In genomic region chr5:73454379-73455036, GRCh38 we compare ENCODE assay signal across 8 cellular contexts. TPM values are rescaled to one million over a fixed set of nuclear protein-coding genes. Genes with fewer than 3 reads are reported as not detected.
A peak's percentile ranks its signal among the peaks of the same experiment; 100 is the strongest.
DNase-seq lines count a peak whose midpoint lies in the region; ATAC-seq, FAIRE-seq and TF ChIP-seq lines count a peak whose summit lies in the region.

No MANE protein-coding gene starts in this region.

- H3K4me3 ChIP-seq in GM06990 (replicated peaks; ENCODE audit: low read depth, low read length) (no peak overlapping the region), hepatocyte (no peak overlapping the region)

- H3K9me3 Mint-ChIP-seq in activated naive CD8-positive, alpha-beta T cell treated with anti-CD3 and anti-CD28 coated beads, Interleukin-2, amount 50 U/mL, for 24 hours: peaks cover 4% of the 10 kb centered on the region
- H3K9me3 Mint-ChIP-seq in stimulated activated naive B cell treated with anti-CD40 and anti-IgM and Interleukin-4, amounts not matched to agents 10 μg/mL and 1 μg/mL and 100 μg/mL, for 72 hours: peaks cover 1 to 13% of the 10 kb centered on the region in 2 donors

- H3K4me2 ChIP-seq in hepatocyte: no peak overlapping the region

- no peak overlapping the region for H3K27ac Mint-ChIP-seq in activated naive CD8-positive, alpha-beta T cell treated with anti-CD3 and anti-CD28 coated beads, Interleukin-2, amount 50 U/mL, for 24 hours
- H3K27ac Mint-ChIP-seq in stimulated activated naive B cell treated with anti-CD40 and anti-IgM and Interleukin-4, amounts not matched to agents 10 μg/mL and 1 μg/mL and 100 μg/mL, for 72 hours: no peak overlapping the region

- H4K20me1 ChIP-seq in hepatocyte (ENCODE audit: insufficient read depth, poor library complexity, severe bottlenecking): no peaks in the 10 kb centered on the region

- 39% methylated on average over 6 of the region's 6 CpGs for WGBS in hepatocyte (ENCODE audit: low lambda C conversion rate, missing lambda C conversion rate)

- no peak overlapping the region for H3K4me3 Mint-ChIP-seq in activated naive CD8-positive, alpha-beta T cell treated with anti-CD3 and anti-CD28 coated beads, Interleukin-2, amount 50 U/mL, for 24 hours
- no peak overlapping the region for H3K4me3 Mint-ChIP-seq in stimulated activated naive B cell treated with anti-CD40 and anti-IgM and Interleukin-4, amounts not matched to agents 10 μg/mL and 1 μg/mL and 100 μg/mL, for 72 hours

- no peaks in the 10 kb centered on the region for H3K9me2 ChIP-seq in hepatocyte (replicated peaks; ENCODE audit: insufficient read depth)

- ATAC-seq in HG03175 (IDR thresholded peaks at IDR 0.05; ENCODE audit: unreplicated experiment): peak; percentile 63
- ATAC-seq in activated naive CD8-positive, alpha-beta T cell treated with anti-CD3 and anti-CD28 coated beads, Interleukin-2, amount 50 U/mL, for 24 hours: peak; percentile 40
- ATAC-seq in stimulated activated naive B cell treated with anti-CD40 and anti-IgM and Interleukin-4, amounts not matched to agents 10 μg/mL and 1 μg/mL and 100 μg/mL, for 72 hours (replicated peaks): peak; percentile 69 to 80

- peaks cover 4% of the 10 kb centered on the region for H3K4me1 Mint-ChIP-seq in activated naive CD8-positive, alpha-beta T cell treated with anti-CD3 and anti-CD28 coated beads, Interleukin-2, amount 50 U/mL, for 24 hours
- peaks cover 3 to 9% of the 10 kb centered on the region in 2 donors for H3K4me1 Mint-ChIP-seq in stimulated activated naive B cell treated with anti-CD40 and anti-IgM and Interleukin-4, amounts not matched to agents 10 μg/mL and 1 μg/mL and 100 μg/mL, for 72 hours

- TF ChIP-seq CTCF in GM06990 (IDR thresholded peaks at IDR 0.05; ENCODE audit: insufficient read depth, low read length, poor library complexity, severe bottlenecking) (peak; percentile 88), hepatocyte (IDR thresholded peaks at IDR 0.05; ENCODE audit: poor library complexity) (peak; percentile 59)

- no peaks in the 10 kb centered on the region for H3K36me3 Mint-ChIP-seq in activated naive CD8-positive, alpha-beta T cell treated with anti-CD3 and anti-CD28 coated beads, Interleukin-2, amount 50 U/mL, for 24 hours (ENCODE audit: low read depth)
- H3K36me3 Mint-ChIP-seq in stimulated activated naive B cell treated with anti-CD40 and anti-IgM and Interleukin-4, amounts not matched to agents 10 μg/mL and 1 μg/mL and 100 μg/mL, for 72 hours: no peaks in the 10 kb centered on the region

- no peaks in the 10 kb centered on the region for H3K79me2 ChIP-seq in hepatocyte

- H3K27me3 Mint-ChIP-seq in activated naive CD8-positive, alpha-beta T cell treated with anti-CD3 and anti-CD28 coated beads, Interleukin-2, amount 50 U/mL, for 24 hours: peaks cover 77% of the 10 kb centered on the region
- H3K27me3 Mint-ChIP-seq in stimulated activated naive B cell treated with anti-CD40 and anti-IgM and Interleukin-4, amounts not matched to agents 10 μg/mL and 1 μg/mL and 100 μg/mL, for 72 hours: peaks cover 57 to 77% of the 10 kb centered on the region in 2 donors

- DNase-seq in AG08396 (ENCODE audit: low spot score) (peak; percentile 41), GM06990 (ENCODE audit: extremely low read depth, insufficient read length) (no peak), NCI-H510A treated with DMSO at 0.1 percent for 48 hours (lab: John Stamatoyannopoulos, UW) (peak; percentile 88), hepatocyte (ENCODE audit: low spot score) (peak; percentile 86), frontal cortex (ENCODE audit: low spot score in 2 of 2) (no peak)
- peak; percentile 22 for DNase-seq in activated naive CD8-positive, alpha-beta T cell treated with anti-CD3 and anti-CD28 coated beads, Interleukin-2, amount 50 U/mL, for 24 hours
- DNase-seq in stimulated activated naive B cell treated with anti-CD40 and anti-IgM and Interleukin-4, amounts not matched to agents 10 μg/mL and 1 μg/mL and 100 μg/mL, for 72 hours: no peak

- no peak overlapping the region for H2AFZ ChIP-seq in hepatocyte

- H3K27ac ChIP-seq in hepatocyte: no peak overlapping the region

- H3K4me1 ChIP-seq in hepatocyte (ENCODE audit: insufficient read depth): peaks cover 13% of the 10 kb centered on the region

- FAIRE-seq in frontal cortex (lab: Jason Lieb, UNC): no peak

- H3K9me3 ChIP-seq in hepatocyte (ENCODE audit: low read depth): no peaks in the 10 kb centered on the region

- H3K27me3 ChIP-seq in GM06990 (replicated peaks; ENCODE audit: control insufficient read depth, insufficient read depth, low read length) (peaks cover 4% of the 10 kb centered on the region), hepatocyte (peaks cover 50% of the 10 kb centered on the region)

- H3K36me3 ChIP-seq in GM06990 (ENCODE audit: control insufficient read depth, insufficient read depth, low read length): no peaks in the 10 kb centered on the region
- H3K36me3 ChIP-seq in hepatocyte (replicated peaks; ENCODE audit: insufficient read depth, low read depth): no peaks in the 10 kb centered on the region

RNA-seq across cellular contexts. Expression of gene FOXD1, which starts 5.9 kb away (rescaled TPM):
- total RNA-seq in hepatocyte: 0.33 and 1.6 TPM in 2 replicates
- polyA plus RNA-seq in hepatocyte: 0.75 and 1.9 TPM in 2 replicates
- 0.82 TPM for total RNA-seq in frontal cortex

RNA-seq across cellular contexts. Expression of gene BTF3, which starts 43.7 kb away (rescaled TPM):
- 423 and 456 TPM in 2 replicates for total RNA-seq in hepatocyte
- polyA plus RNA-seq in hepatocyte: 390 and 430 TPM in 2 replicates
- total RNA-seq in frontal cortex: 230 TPM

Comparison
In these comparisons a context has a peak if more than half of its experiments do, and no peak if none do; other contexts are left out.
1. DNase-seq: peak in AG08396 (single experiment), NCI-H510A treated with DMSO at 0.1 percent for 48 hours (single experiment), activated naive CD8-positive, alpha-beta T cell treated with anti-CD3 and anti-CD28 coated beads, Interleukin-2, amount 50 U/mL, for 24 hours (single experiment) and hepatocyte (single experiment); none in GM06990 (single experiment), stimulated activated naive B cell treated with anti-CD40 and anti-IgM and Interleukin-4, amounts not matched to agents 10 μg/mL and 1 μg/mL and 100 μg/mL, for 72 hours (single experiment) and frontal cortex (0 of 2).
2. Peak in every context shown above with its lines, with median percentiles within 50 percentile points of each other: ATAC-seq.